8 cellular contexts compared by ENCODE assay signal in genomic region chr15:100601628-100602063, GRCh38. TPM values are rescaled to one million over a fixed set of nuclear protein-coding genes. Genes with fewer than 3 reads are reported as not detected.
DNase-seq lines count a peak whose midpoint lies in the region; ATAC-seq and TF ChIP-seq lines count a peak whose summit lies in the region.

No MANE protein-coding gene starts in this region.

- TF ChIP-seq CTCF in GM12865 (IDR thresholded peaks at IDR 0.05; ENCODE audit: insufficient read depth, low read depth, low read length, missing control alignments) (no peak), VCaP (conservative IDR thresholded peaks at IDR 0.05) (no peak)

- WGBS in urinary bladder = under 1% methylated on average over 21 of the region's 21 CpGs

- H3K4me3 ChIP-seq in GM12865 (ENCODE audit: low read depth, low read length) (peak overlapping the region; percentile 94), urinary bladder (ENCODE audit: low read depth, low read length) (peak overlapping the region; percentile 67)

- H3K36me3 ChIP-seq in urinary bladder (ENCODE audit: insufficient read depth) = no peaks in the 10 kb centered on the region

- H3K27ac ChIP-seq in VCaP = peak overlapping the region; percentile 89
- H3K27ac ChIP-seq in layer of hippocampus (ENCODE audit: low read depth, low read length) = peak overlapping the region; percentile 61
- H3K27ac ChIP-seq in urinary bladder (ENCODE audit: low read depth) = peak overlapping the region; percentile 3

- no peaks in the 10 kb centered on the region for H3K27me3 ChIP-seq in layer of hippocampus (ENCODE audit: control insufficient read depth, insufficient read depth, low read length)

- no peak for DNase-seq in GM12865 (ENCODE audit: low read depth)
- no peak for DNase-seq in stimulated activated naive CD4-positive, alpha-beta T cell treated with Interleukin-2 at 50 U/mL for 16 hours (lab: John Stamatoyannopoulos, UW)

- H3K4me1 ChIP-seq in urinary bladder (ENCODE audit: insufficient read depth) = peaks cover 1% of the 10 kb centered on the region

- ATAC-seq in HG02678 (IDR thresholded peaks at IDR 0.05; ENCODE audit: unreplicated experiment) (peak; percentile 17), GM18870 (IDR thresholded peaks at IDR 0.05; ENCODE audit: unreplicated experiment) (no peak), HG03442 (IDR thresholded peaks at IDR 0.05; ENCODE audit: unreplicated experiment) (no peak)

RNA-seq across cellular contexts. Expression of gene LINS1, which starts 0.3 kb away (rescaled TPM):
- 52.4 TPM for total RNA-seq in urinary bladder
- polyA plus RNA-seq in urinary bladder = 11.1 TPM

RNA-seq across cellular contexts. Expression of gene ASB7, which starts 0.7 kb away (rescaled TPM):
- total RNA-seq in urinary bladder = 16.5 TPM
- polyA plus RNA-seq in urinary bladder = 8.5 TPM

Comparison
In these comparisons a context has a peak if more than half of its experiments do, and no peak if none do; other contexts are left out.
1. H3K27ac ChIP-seq: peak in every context shown above with its lines; median percentile 89 in VCaP; 61 in layer of hippocampus; 3 in urinary bladder.